Comparison of ENCODE assay signal across 17 cellular contexts in genomic region chr6:29510746-29511300, GRCh38. TPM values are rescaled to one million over a fixed set of nuclear protein-coding genes. Genes with fewer than 3 reads are reported as not detected.
DNase-seq lines count a peak whose midpoint lies in the region; ATAC-seq, FAIRE-seq and TF ChIP-seq lines count a peak whose summit lies in the region.
"Had no signal": no experiment of that assay in that cellular context is flagged by ENCODE, and none has a peak within 500 bp of the region (broad histone marks: within the 10 kb centered on the region; RNA-seq: fewer than 3 reads in every experiment).

No MANE protein-coding gene starts in this region.

- CTCF ChIA-PET in GM12878 (lab: Yijun Ruan, JAX): interaction anchor here (1.0 kb wide), 1 partner anchor 60 kb away, joined by 3 read pairs; no protein-coding TSS in a partner anchor

- no TSS peak for BruUV-seq in GM12878 (replicated peaks; lab: Mats Ljungman, UMichigan)

- no peaks in the 10 kb centered on the region for H3K9me3 ChIP-seq in GM12878 (replicated peaks; ENCODE audit: control insufficient read depth, insufficient read depth, low read length)
- H3K9me3 ChIP-seq: BLaER1 treated with 17β-estradiol and CSF1 and Interleukin-3, amounts not matched to agents 10 nM and 100 nM had no signal

- no peak overlapping the region for H3K27ac Mint-ChIP-seq in GM23338
- H3K27ac Mint-ChIP-seq: CD4-positive, alpha-beta T cell had no signal

- H3K9ac ChIP-seq in GM12878 (ENCODE audit: control insufficient read depth, insufficient read depth, low read length): no peak overlapping the region
- H3K9ac ChIP-seq: BLaER1 treated with 17β-estradiol and CSF1 and Interleukin-3, amounts not matched to agents 10 nM and 100 nM had no signal

- TF ChIP-seq RAD21 in GM12878 (IDR thresholded peaks at IDR 0.05; ENCODE audit: insufficient read depth, low read depth, low read length): no peak

- peak overlapping the region; percentile 83; the same call in 1 of the 2 replicates for H2AFZ ChIP-seq in GM23338
- H2AFZ ChIP-seq in GM12878 (ENCODE audit: control insufficient read depth, low read depth, low read length): no peak overlapping the region

- no peaks in the 10 kb centered on the region for H3F3A ChIP-seq in GM23338 (replicated peaks; ENCODE audit: low read depth)

- no peak overlapping the region for H3K4me3 Mint-ChIP-seq in GM23338
- H3K4me3 Mint-ChIP-seq: CD4-positive, alpha-beta T cell had no signal

- H3K36me3 ChIP-seq in GM23338 (ENCODE audit: insufficient read depth) (no peaks in the 10 kb centered on the region), GM12878 (ENCODE audit: control insufficient read depth in 2 of 2, insufficient read depth in 2 of 2, low read length in 1 of 2) (no peaks in the 10 kb centered on the region)
- H3K36me3 ChIP-seq: BLaER1 treated with 17β-estradiol and CSF1 and Interleukin-3, amounts not matched to agents 10 nM and 100 nM had no signal

- no peaks in the 10 kb centered on the region for H3K4me1 ChIP-seq in GM23338 (ENCODE audit: insufficient read depth)
- H3K4me1 ChIP-seq in GM12878 (ENCODE audit: control insufficient read depth, insufficient read depth, low read length): peaks cover 9% of the 10 kb centered on the region

- no peak for ATAC-seq in GM23338
- ATAC-seq in GM12878: 0 out of 3 replicates have a peak, but pooled peaks have one; percentile 24
- no peak for ATAC-seq in GM18909 (IDR thresholded peaks at IDR 0.05; ENCODE audit: poor library complexity, unreplicated experiment)

- H3K27me3 ChIP-seq in GM23338 (ENCODE audit: insufficient read depth) (no peaks in the 10 kb centered on the region), GM12878 (replicated peaks in 1 of 2; ENCODE audit: control insufficient read depth in 2 of 2, insufficient read depth in 2 of 2, low read length in 1 of 2) (peaks cover 0 to 4% of the 10 kb centered on the region in 2 experiments; a peak in 1 of 4 replicates)
- H3K27me3 ChIP-seq: BLaER1 treated with 17β-estradiol and CSF1 and Interleukin-3, amounts not matched to agents 10 nM and 100 nM had no signal

- H3K4me1 Mint-ChIP-seq in GM23338: peaks cover 7% of the 10 kb centered on the region

- no peak for FAIRE-seq in GM12878 (lab: Jason Lieb, UNC)
- FAIRE-seq: GM12891, H54 had no signal

- no peak overlapping the region for H3K27ac ChIP-seq in GM23338 (ENCODE audit: low read depth)
- no peak overlapping the region for H3K27ac ChIP-seq in GM12878 (ENCODE audit: control insufficient read depth, insufficient read depth)
- H3K27ac ChIP-seq: BLaER1 treated with 17β-estradiol and CSF1 and Interleukin-3, amounts not matched to agents 10 nM and 100 nM had no signal

- H3K4me2 ChIP-seq in GM23338 (no peak overlapping the region), GM12878 (ENCODE audit: control insufficient read depth, insufficient read depth) (no peak overlapping the region)
- H3K4me2 ChIP-seq: BLaER1 treated with 17β-estradiol and CSF1 and Interleukin-3, amounts not matched to agents 10 nM and 100 nM had no signal

- no peaks in the 10 kb centered on the region; the same call in 2 of the 3 replicates for H3K9me3 Mint-ChIP-seq in GM23338
- H3K9me3 Mint-ChIP-seq: CD4-positive, alpha-beta T cell had no signal

- in situ Hi-C loops in GM12878 (cut with MboI): no loop called here

- intact Hi-C loops in GM12878 (cut with micrococcal nuclease; ENCODE audit: unreplicated experiment): no loop called here

- no peaks in the 10 kb centered on the region for H3K79me2 ChIP-seq in GM23338 (replicated peaks; ENCODE audit: insufficient read depth)
- H3K79me2 ChIP-seq in GM12878 (ENCODE audit: control insufficient read depth, insufficient read depth, low read length): no peaks in the 10 kb centered on the region

- peaks cover 22% of the 10 kb centered on the region; the same call in 1 of the 2 replicates for H3K9me2 ChIP-seq in GM23338 (ENCODE audit: insufficient read depth)

- 43% methylated on average over 2 of the region's 2 CpGs for WGBS in GM12878 (ENCODE audit: insufficient coverage, insufficient replicate concordance, low lambda C conversion rate, missing lambda C conversion rate)

- no peak overlapping the region for H3K4me3 ChIP-seq in GM23338
- H3K4me3 ChIP-seq in GM12878: no peak overlapping the region
- H3K4me3 ChIP-seq: BLaER1 treated with 17β-estradiol and CSF1 and Interleukin-3, amounts not matched to agents 10 nM and 100 nM had no signal

- TF ChIP-seq EP300 in GM12878 (IDR thresholded peaks at IDR 0.05; ENCODE audit: borderline replicate concordance in 1 of 2, control insufficient read depth in 1 of 2, low read depth in 2 of 2, low read length in 2 of 2): no peak

- H4K20me1 ChIP-seq in GM23338 (replicated peaks; ENCODE audit: insufficient read depth) (no peaks in the 10 kb centered on the region), GM12878 (ENCODE audit: control insufficient read depth, insufficient read depth) (no peaks in the 10 kb centered on the region)
- H4K20me1 ChIP-seq: BLaER1 treated with 17β-estradiol and CSF1 and Interleukin-3, amounts not matched to agents 10 nM and 100 nM had no signal

- POLR2A ChIA-PET in GM12878 (lab: Charles Lee): no interaction called here

- SMC1A ChIA-PET in GM12878 (lab: Charles Lee; ENCODE audit: uncharacterized antibody, unreplicated experiment): no interaction called here

- no peak for TF ChIP-seq POLR2A in GM12878 (IDR thresholded peaks at IDR 0.05; ENCODE audit: low read depth, low read length)

- no peaks in the 10 kb centered on the region for H3K27me3 Mint-ChIP-seq in GM23338 (ENCODE audit: insufficient read depth, low read depth, poor library complexity)

- TF ChIP-seq CTCF in GM23338 (conservative IDR thresholded peaks at IDR 0.05; ENCODE audit: low read depth in 2 of 2): no peak
- no peak for TF ChIP-seq CTCF in GM12878 (IDR thresholded peaks at IDR 0.05 in 2 of 3, conservative IDR thresholded peaks at IDR 0.05 in 1 of 3; ENCODE audit: control insufficient read depth in 2 of 3, extremely low read depth in 1 of 3, insufficient read depth in 1 of 3, low read depth in 3 of 3, low read length in 3 of 3)

- RAD21 ChIA-PET in GM12878 (lab: Charles Lee; ENCODE audit: unreplicated experiment): interaction anchor here (1.2 kb wide), 1 partner anchor 134 kb away, joined by 3 read pairs; no protein-coding TSS in a partner anchor

- no peaks in the 10 kb centered on the region; the same call in 2 of the 3 replicates for H3K36me3 Mint-ChIP-seq in GM23338 (ENCODE audit: low read depth)

- no peak for DNase-seq in GM23338 (ENCODE audit: low spot score)
- DNase-seq in GM12878 (ENCODE audit: low read depth, low spot score): no peak
- peak; percentile 37 for DNase-seq in mesenteric fat pad (ENCODE audit: low spot score)
- DNase-seq in ureter (ENCODE audit: low spot score): peak; percentile 14
- DNase-seq in NCI-H1092 (lab: John Stamatoyannopoulos, UW): no peak
- DNase-seq in stimulated activated CD8-positive, alpha-beta memory T cell treated with anti-CD3 and anti-CD28 coated beads, Interleukin-4, amount 100 ng/mL, for 48 hours: no peak
- DNase-seq: ACHN; Calu3; CD4-positive, alpha-beta T cell; DMS 273 treated with DMSO at 0.1 percent for 48 hours; DMS79 had no signal

RNA-seq across cellular contexts. Expression of gene MAS1L, which starts 23.1 kb away (rescaled TPM):
- total RNA-seq in GM23338 (2014; rRNA removed; shearing (Covaris generic)): not detected in 2 replicates
- polyA plus RNA-seq in GM23338 (2016; fragmentation: Nextera tagmentation; extraction: Ambion mirVana) (not detected in 2 replicates), GM12878 (2011; rRNA removed) (not detected in 2 replicates), GM12878 (2014; fragmentation: Illumina TruSeq; extraction: Trizol) (not detected in 2 replicates), GM12878 (2014; fragmentation: Nextera tagmentation; extraction: Ambion mirVana) (not detected), GM12878 (2014; rRNA removed) (not detected in 2 replicates), GM12878 (2016; fragmentation: Nextera tagmentation; extraction: Ambion mirVana) (not detected)
- not detected in 2 replicates for total RNA-seq in GM12878 (2013; cell fraction: nucleolus; rRNA removed)
- total RNA-seq in GM12878 (2014; rRNA removed) (not detected in 2 replicates), GM12878 (2014; rRNA removed; fragmentation: Illumina TruSeq; extraction: Trizol) (not detected in 2 replicates), GM12878 (2021) (not detected in 2 replicates), mesenteric fat pad (not detected), ureter (not detected)
- not detected for polyA plus RNA-seq in GM12878 (2011; ENCODE audit: low read depth)
- polyA plus RNA-seq in GM12878 (2011; cell fraction: cytosol; rRNA removed): not detected in 2 replicates
- polyA plus RNA-seq in GM12878 (2011; cell fraction: nucleus; rRNA removed): not detected in 2 replicates
- not detected in 2 replicates for polyA plus RNA-seq in GM12878 (2012)
- not detected in 2 replicates for polyA minus RNA-seq in GM12878 (2011; rRNA and poly(A)+ RNA removed)
- not detected in 2 replicates for polyA minus RNA-seq in GM12878 (2011; cell fraction: cytosol; rRNA and poly(A)+ RNA removed)
- not detected in 2 replicates for polyA minus RNA-seq in GM12878 (2011; cell fraction: nucleus; rRNA and poly(A)+ RNA removed)
- total RNA-seq: A172; Calu3; CD4-positive, alpha-beta T cell; G401 had no signal

RNA-seq across cellular contexts. Expression of gene UBD, which starts 48.7 kb away (rescaled TPM):
- total RNA-seq in GM23338 (2014; rRNA removed; shearing (Covaris generic)): not detected in 2 replicates
- polyA plus RNA-seq in GM23338 (2016; fragmentation: Nextera tagmentation; extraction: Ambion mirVana): not detected in 2 replicates
- 1.8 and 2.0 TPM in 2 replicates for total RNA-seq in GM12878 (2013; cell fraction: nucleolus; rRNA removed)
- 31.8 and 40.4 TPM in 2 replicates for total RNA-seq in GM12878 (2014; rRNA removed)
- total RNA-seq in GM12878 (2014; rRNA removed; fragmentation: Illumina TruSeq; extraction: Trizol): 52.9 and 54.3 TPM in 2 replicates
- total RNA-seq in GM12878 (2021): 23.4 and 24.6 TPM in 2 replicates
- polyA plus RNA-seq in GM12878 (2011; ENCODE audit: low read depth): 28.2 TPM
- polyA plus RNA-seq in GM12878 (2011; rRNA removed): 101 and 121 TPM in 2 replicates
- polyA plus RNA-seq in GM12878 (2011; cell fraction: cytosol; rRNA removed): 49.1 and 49.8 TPM in 2 replicates
- 27.6 and 27.7 TPM in 2 replicates for polyA plus RNA-seq in GM12878 (2011; cell fraction: nucleus; rRNA removed)
- polyA plus RNA-seq in GM12878 (2012): 14.0 and 25.2 TPM in 2 replicates
- 51.0 and 68.3 TPM in 2 replicates for polyA plus RNA-seq in GM12878 (2014; fragmentation: Illumina TruSeq; extraction: Trizol)
- 10 to 100 TPM; 28.6 to 39.6 TPM for polyA plus RNA-seq in GM12878 (2014; fragmentation: Nextera tagmentation; extraction: Ambion mirVana)
- 35.6 and 42.5 TPM in 2 replicates for polyA plus RNA-seq in GM12878 (2014; rRNA removed)
- polyA plus RNA-seq in GM12878 (2016; fragmentation: Nextera tagmentation; extraction: Ambion mirVana): 10 to 100 TPM; 24.3 to 28.4 TPM
- 30.5 and 35.5 TPM in 2 replicates for polyA minus RNA-seq in GM12878 (2011; rRNA and poly(A)+ RNA removed)
- 6.4 and 8.9 TPM in 2 replicates for polyA minus RNA-seq in GM12878 (2011; cell fraction: cytosol; rRNA and poly(A)+ RNA removed)
- polyA minus RNA-seq in GM12878 (2011; cell fraction: nucleus; rRNA and poly(A)+ RNA removed): 4.6 and 6.0 TPM in 2 replicates
- total RNA-seq in mesenteric fat pad: not detected
- total RNA-seq in ureter: 8.8 TPM
- total RNA-seq: A172; CD4-positive, alpha-beta T cell had no signal

RNA-seq across cellular contexts. Expression of gene OR2H1, which starts 53.9 kb away (rescaled TPM):
- total RNA-seq in GM23338 (2014; rRNA removed; shearing (Covaris generic)): not detected in 2 replicates
- polyA plus RNA-seq in GM23338 (2016; fragmentation: Nextera tagmentation; extraction: Ambion mirVana): not detected in 2 replicates
- total RNA-seq in GM12878 (2013; cell fraction: nucleolus; rRNA removed): not detected in 2 replicates
- not detected in 2 replicates for total RNA-seq in GM12878 (2014; rRNA removed)
- not detected in 2 replicates for total RNA-seq in GM12878 (2014; rRNA removed; fragmentation: Illumina TruSeq; extraction: Trizol)
- total RNA-seq in GM12878 (2021): not detected in 2 replicates
- polyA plus RNA-seq in GM12878 (2011; ENCODE audit: low read depth): not detected
- polyA plus RNA-seq in GM12878 (2011; rRNA removed): not detected in 2 replicates
- polyA plus RNA-seq in GM12878 (2011; cell fraction: cytosol; rRNA removed): not detected in 2 replicates
- polyA plus RNA-seq in GM12878 (2011; cell fraction: nucleus; rRNA removed): not detected in 2 replicates
- not detected in 2 replicates for polyA plus RNA-seq in GM12878 (2012)
- polyA plus RNA-seq in GM12878 (2014; fragmentation: Illumina TruSeq; extraction: Trizol): not detected in 2 replicates
- not detected for polyA plus RNA-seq in GM12878 (2014; fragmentation: Nextera tagmentation; extraction: Ambion mirVana)
- polyA plus RNA-seq in GM12878 (2014; rRNA removed): not detected in 2 replicates
- not detected for polyA plus RNA-seq in GM12878 (2016; fragmentation: Nextera tagmentation; extraction: Ambion mirVana)
- polyA minus RNA-seq in GM12878 (2011; rRNA and poly(A)+ RNA removed): not detected in 2 replicates
- not detected in 2 replicates for polyA minus RNA-seq in GM12878 (2011; cell fraction: cytosol; rRNA and poly(A)+ RNA removed)
- not detected in 2 replicates for polyA minus RNA-seq in GM12878 (2011; cell fraction: nucleus; rRNA and poly(A)+ RNA removed)
- total RNA-seq in mesenteric fat pad: not detected
- not detected for total RNA-seq in ureter
- total RNA-seq: A172; Calu3; CD4-positive, alpha-beta T cell; G401 had no signal

RNA-seq across cellular contexts. Expression of gene OR11A1, which starts 54.0 kb away (rescaled TPM):
- total RNA-seq in GM23338 (2014; rRNA removed; shearing (Covaris generic)): not detected in 2 replicates
- polyA plus RNA-seq in GM23338 (2016; fragmentation: Nextera tagmentation; extraction: Ambion mirVana) (not detected in 2 replicates), GM12878 (2011; rRNA removed) (not detected in 2 replicates), GM12878 (2014; fragmentation: Illumina TruSeq; extraction: Trizol) (not detected in 2 replicates), GM12878 (2014; fragmentation: Nextera tagmentation; extraction: Ambion mirVana) (not detected), GM12878 (2014; rRNA removed) (not detected in 2 replicates), GM12878 (2016; fragmentation: Nextera tagmentation; extraction: Ambion mirVana) (not detected)
- not detected in 2 replicates for total RNA-seq in GM12878 (2013; cell fraction: nucleolus; rRNA removed)
- total RNA-seq in GM12878 (2014; rRNA removed) (not detected in 2 replicates), GM12878 (2014; rRNA removed; fragmentation: Illumina TruSeq; extraction: Trizol) (not detected in 2 replicates), GM12878 (2021) (not detected in 2 replicates), mesenteric fat pad (not detected), ureter (not detected)
- not detected for polyA plus RNA-seq in GM12878 (2011; ENCODE audit: low read depth)
- polyA plus RNA-seq in GM12878 (2011; cell fraction: cytosol; rRNA removed): not detected in 2 replicates
- not detected in 2 replicates for polyA plus RNA-seq in GM12878 (2011; cell fraction: nucleus; rRNA removed)
- polyA plus RNA-seq in GM12878 (2012): not detected in 2 replicates
- not detected in 2 replicates for polyA minus RNA-seq in GM12878 (2011; rRNA and poly(A)+ RNA removed)
- not detected in 2 replicates for polyA minus RNA-seq in GM12878 (2011; cell fraction: cytosol; rRNA and poly(A)+ RNA removed)
- not detected in 2 replicates for polyA minus RNA-seq in GM12878 (2011; cell fraction: nucleus; rRNA and poly(A)+ RNA removed)
- total RNA-seq: A172; Calu3; CD4-positive, alpha-beta T cell; G401 had no signal

Comparison
In these comparisons a context has a peak if more than half of its experiments do, and no peak if none do; other contexts are left out.
1. DNase-seq: peak in mesenteric fat pad (single experiment) and ureter (single experiment); none in GM23338 (single experiment), GM12878 (single experiment), NCI-H1092 (single experiment) and stimulated activated CD8-positive, alpha-beta memory T cell treated with anti-CD3 and anti-CD28 coated beads, Interleukin-4, amount 100 ng/mL, for 48 hours (single experiment).